In the genomic region with DNA sequence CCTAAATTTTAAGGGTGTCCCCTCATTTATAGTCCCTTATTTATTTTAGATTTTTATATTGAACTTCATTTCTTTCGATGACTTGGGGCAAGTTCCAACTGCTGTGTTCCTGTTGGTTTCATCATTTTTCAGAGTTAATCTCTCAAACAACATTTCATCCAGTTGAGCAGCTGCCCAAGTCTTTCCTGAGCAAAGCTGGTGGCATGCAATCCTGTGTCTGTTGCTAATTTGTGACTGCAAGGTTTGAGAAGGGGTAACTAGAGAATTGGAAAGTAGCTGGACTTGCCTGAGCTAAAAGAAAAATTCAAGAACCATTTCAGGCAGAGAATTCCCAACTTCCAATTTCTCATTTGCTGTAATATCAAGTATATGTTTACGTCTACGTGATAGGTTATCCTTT, we compare ENCODE assay signal across 24 cellular contexts.
"Had no signal": no experiment of that assay in that cellular context is flagged by ENCODE, and none has a peak within 500 bp of the region (broad histone marks: within the 10 kb centered on the region; RNA-seq: fewer than 3 reads in every experiment).

No MANE protein-coding gene starts in this region.

- H3K36me3 ChIP-seq: gastroesophageal sphincter, left ventricle myocardium inferior, ovary, uterus had no signal

- H3K79me2 ChIP-seq: hepatocyte had no signal

- H3K4me3 ChIP-seq: gastroesophageal sphincter, hepatocyte, left ventricle myocardium inferior, lung, ovary, skin epidermis, uterus had no signal

- H3K27ac ChIP-seq: gastroesophageal sphincter, hepatocyte, left ventricle myocardium inferior, ovary, skin epidermis, uterus had no signal

- H3K27me3 ChIP-seq: gastroesophageal sphincter, hepatocyte, ovary, uterus had no signal

- DNase-seq: activated CD4-positive, alpha-beta memory T cell treated with anti-CD3 and anti-CD28 coated beads for 36 hours; activated CD4-positive, alpha-beta T cell treated with anti-CD3 and anti-CD28 coated beads, Interleukin-2, amount 10 ng/mL, durations not matched to agents 24 days and 14 days; activated CD4-positive, CD25-positive, alpha-beta regulatory T cell treated with anti-CD3 and anti-CD28 coated beads, Interleukin-2, amount 50 U/mL, for 72 hours; activated CD8-positive, alpha-beta memory T cell treated with anti-CD3 and anti-CD28 coated beads, Interleukin-2, amount 50 U/mL, for 48 hours; activated gamma-delta T cell; activated naive CD4-positive, alpha-beta T cell treated with anti-CD3 and anti-CD28 coated beads, Interleukin-2, amount 10 ng/mL, durations not matched to agents 7 days and 5 days; activated T-cell treated with anti-CD3 and anti-CD28 coated beads, Interleukin-2, amount 50 U/mL, for 24 hours; amygdala; caudate nucleus; endodermal cell; islet precursor cell; left ventricle myocardium inferior; mesendoderm; ovary; stimulated activated CD4-positive, alpha-beta T cell treated with anti-CD3 and anti-CD28 coated beads, Interleukin-4, amount 100 ng/mL, for 4 hours; stimulated activated CD8-positive, alpha-beta memory T cell treated with anti-CD3 and anti-CD28 coated beads, Interleukin-4, amount 100 ng/mL, for 48 hours; stimulated activated naive CD8-positive, alpha-beta T cell treated with anti-CD3 and anti-CD28 coated beads, Interleukin-15, amount 100 ng/mL, for 72 hours; substantia nigra; T-helper 9 cell; uterus had no signal

- H3K9me3 ChIP-seq: gastroesophageal sphincter, left ventricle myocardium inferior, ovary, uterus had no signal

- H3K4me2 ChIP-seq: hepatocyte had no signal

- H2AFZ ChIP-seq: hepatocyte had no signal

- H3K4me1 ChIP-seq: gastroesophageal sphincter, left ventricle myocardium inferior, uterus had no signal
